In genomic region chr6:34514593-34515472, GRCh38 we compare ENCODE assay signal across 12 cellular contexts. TPM values are rescaled to one million over a fixed set of nuclear protein-coding genes. Genes with fewer than 3 reads are reported as not detected.
DNase-seq lines count a peak whose midpoint lies in the region; ATAC-seq and TF ChIP-seq lines count a peak whose summit lies in the region.
"Had no signal": no experiment of that assay in that cellular context is flagged by ENCODE, and none has a peak within 500 bp of the region (broad histone marks: within the 10 kb centered on the region; RNA-seq: fewer than 3 reads in every experiment).

No MANE protein-coding gene starts in this region.

- H3K36me3 ChIP-seq in NT2/D1 (ENCODE audit: insufficient read depth, insufficient read length, low read length) (no peaks in the 10 kb centered on the region), PC-9 (ENCODE audit: low read depth) (no peaks in the 10 kb centered on the region)

- H3K36me3 Mint-ChIP-seq in neural crest cell (ENCODE audit: low read depth): no peaks in the 10 kb centered on the region

- H3K27me3 Mint-ChIP-seq in neural crest cell (ENCODE audit: low read depth): peaks cover 5% of the 10 kb centered on the region
- H3K27me3 Mint-ChIP-seq: central memory CD8-positive, alpha-beta T cell had no signal

- intact Hi-C loops in PC-9 (cut with micrococcal nuclease; ENCODE audit: unreplicated experiment): no loop called here

- TF ChIP-seq CTCF in fibroblast of mammary gland (conservative IDR thresholded peaks at IDR 0.05; ENCODE audit: control insufficient read depth, insufficient read depth, low read depth, low read length) (no peak), neural crest cell (conservative IDR thresholded peaks at IDR 0.05) (no peak), PC-9 (conservative IDR thresholded peaks at IDR 0.05) (no peak)

- H3K79me2 ChIP-seq in PC-9 (ENCODE audit: low read depth): no peaks in the 10 kb centered on the region

- H3K27ac Mint-ChIP-seq in neural crest cell (ENCODE audit: unreplicated experiment): no peak overlapping the region

- H3K4me1 ChIP-seq in NT2/D1 (ENCODE audit: insufficient read depth, insufficient read length) (peaks cover 33% of the 10 kb centered on the region), PC-9 (replicated peaks; ENCODE audit: insufficient read depth) (no peaks in the 10 kb centered on the region)

- H3K9ac ChIP-seq in NT2/D1 (ENCODE audit: insufficient read length, low read depth): peak overlapping the region; percentile 73

- BruUV-seq in PC-9 (replicated peaks; lab: Mats Ljungman, UMichigan): no TSS peak

- H3K9me2 ChIP-seq in PC-9 (ENCODE audit: insufficient read depth): no peaks in the 10 kb centered on the region

- DNase-seq in EH (ENCODE audit: low read depth) (peak; percentile 66), NT2/D1 (ENCODE audit: low read depth, low spot score) (peak; percentile 43), fibroblast of mammary gland (ENCODE audit: low read depth) (peak; percentile 48), neural crest cell (ENCODE audit: low read depth, low spot score) (peak; percentile 59), T1000 (lab: John Stamatoyannopoulos, UW) (no peak), PC-9 (no peak), mucosa of gallbladder (ENCODE audit: low spot score) (no peak)
- DNase-seq: GDM1 had no signal

- no peaks in the 10 kb centered on the region for H3F3A ChIP-seq in PC-9 (ENCODE audit: insufficient read depth, low read depth)

- H3K4me2 ChIP-seq in PC-9: no peak overlapping the region

- no peaks in the 10 kb centered on the region for H4K20me1 ChIP-seq in PC-9 (ENCODE audit: insufficient read depth)

- H3K4me1 Mint-ChIP-seq in neural crest cell: peaks cover 11% of the 10 kb centered on the region

- no peak overlapping the region for H2AFZ ChIP-seq in PC-9

- POLR2A ChIA-PET in PC-9 (lab: Charles Lee; ENCODE audit: unreplicated experiment): no interaction called here

- no peaks in the 10 kb centered on the region for H3K9me3 ChIP-seq in NT2/D1 (ENCODE audit: insufficient read depth, low read length)
- H3K9me3 ChIP-seq in PC-9 (ENCODE audit: insufficient read depth, low read depth): no peaks in the 10 kb centered on the region

- H3K4me3 ChIP-seq in NT2/D1 (ENCODE audit: insufficient read length, low read depth) (peak overlapping the region; percentile 40), fibroblast of mammary gland (ENCODE audit: control insufficient read depth, low read depth, low read length) (no peak overlapping the region), PC-9 (no peak overlapping the region)
- H3K4me3 ChIP-seq: skin epidermis had no signal

- no peak overlapping the region for H3K27ac ChIP-seq in PC-9
- H3K27ac ChIP-seq: skin epidermis had no signal

- peaks cover 6% of the 10 kb centered on the region for H3K9me3 Mint-ChIP-seq in neural crest cell
- H3K9me3 Mint-ChIP-seq: central memory CD8-positive, alpha-beta T cell had no signal

- peak overlapping the region; percentile 7 for H3K4me3 Mint-ChIP-seq in neural crest cell
- H3K4me3 Mint-ChIP-seq: central memory CD8-positive, alpha-beta T cell had no signal

- peaks cover 4% of the 10 kb centered on the region for H3K27me3 ChIP-seq in NT2/D1 (ENCODE audit: insufficient read depth, insufficient read length)
- H3K27me3 ChIP-seq in PC-9 (ENCODE audit: insufficient read depth, low read depth): no peaks in the 10 kb centered on the region

- no peak for ATAC-seq in GM21528 (IDR thresholded peaks at IDR 0.05; ENCODE audit: low FRiP score, unreplicated experiment)

- CTCF ChIA-PET in PC-9 (lab: Charles Lee): no interaction called here

RNA-seq across cellular contexts. Expression of gene SPDEF, which starts 41.3 kb away (rescaled TPM):
- total RNA-seq in neural crest cell (0.12 TPM in 1 of 2 replicates, not detected in the other), PC-9 (2021) (0.85 and 1.4 TPM in 2 replicates), mucosa of gallbladder (16.7 TPM)
- total RNA-seq: H4 had no signal

RNA-seq across cellular contexts. Expression of gene PACSIN1, which starts 49.0 kb away (rescaled TPM):
- total RNA-seq in neural crest cell (0.30 and 0.44 TPM in 2 replicates), PC-9 (2021) (5.0 and 6.4 TPM in 2 replicates), mucosa of gallbladder (1.4 TPM)
- total RNA-seq: H4 had no signal

Comparison
In these comparisons a context has a peak if more than half of its experiments do, and no peak if none do; other contexts are left out.
1. DNase-seq: peak in EH (single experiment), NT2/D1 (single experiment), fibroblast of mammary gland (single experiment) and neural crest cell (single experiment); none in T1000 (single experiment), PC-9 (0 of 2) and mucosa of gallbladder (single experiment).